In the genomic region with DNA sequence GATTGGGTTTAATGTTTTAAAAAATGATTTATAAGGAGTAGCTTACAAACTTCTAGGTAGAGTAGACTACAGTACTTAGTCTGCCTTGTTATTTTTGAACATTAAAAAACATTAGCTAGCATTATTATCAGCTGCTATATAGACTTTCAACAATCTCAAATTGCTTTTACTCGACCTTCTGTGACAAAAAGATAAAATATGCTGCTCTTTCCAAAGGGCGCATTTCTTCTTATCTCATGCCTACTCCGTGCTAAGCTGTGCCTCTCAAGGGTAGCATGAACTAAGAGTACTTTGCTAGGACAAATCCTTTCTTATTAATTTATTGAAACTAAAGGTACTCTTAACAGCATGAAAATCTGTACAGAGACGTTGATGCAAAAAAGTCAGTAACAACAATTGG, we compare ENCODE assay signal across 35 cellular contexts.
"Had no signal": no experiment of that assay in that cellular context is flagged by ENCODE, and none has a peak within 500 bp of the region (broad histone marks: within the 10 kb centered on the region; RNA-seq: fewer than 3 reads in every experiment).

No MANE protein-coding gene starts in this region.

- H3K27ac Mint-ChIP-seq: activated B cell treated with CpG ODN at 0.5 μM for 24 hours; activated CD8-positive, alpha-beta T cell treated with anti-CD3 and anti-CD28 coated beads for 36 hours; activated naive CD8-positive, alpha-beta T cell; activated T-helper 17 cell treated with anti-CD3 and anti-CD28 coated beads, Interleukin-2, amount 50 U/mL, for 72 hours; T-helper 17 cell; T-helper 2 cell treated with Interferon-gamma antibody and Interleukin-4, amounts not matched to agents 5 μg/mL and 100 μg/mL, for 36 hours had no signal

- H3K9me3 ChIP-seq: colonic mucosa had no signal

- H3K27me3 ChIP-seq: brain microvascular endothelial cell, colonic mucosa had no signal

- H3K4me3 ChIP-seq: colonic mucosa had no signal

- H3K9me3 Mint-ChIP-seq: activated B cell treated with CpG ODN at 0.5 μM for 24 hours; activated CD8-positive, alpha-beta T cell treated with anti-CD3 and anti-CD28 coated beads for 36 hours; activated T-cell treated with anti-CD3 and anti-CD28 coated beads, Interleukin-2, amount 50 U/mL, for 4 hours; activated T-helper 17 cell treated with anti-CD3 and anti-CD28 coated beads, Interleukin-2, amount 50 U/mL, for 72 hours; T-helper 2 cell treated with Interferon-gamma antibody and Interleukin-4, amounts not matched to agents 5 μg/mL and 100 μg/mL, for 36 hours had no signal

- H3K4me3 Mint-ChIP-seq: activated B cell treated with CpG ODN at 0.5 μM for 24 hours; activated CD8-positive, alpha-beta T cell treated with anti-CD3 and anti-CD28 coated beads for 36 hours; activated naive CD8-positive, alpha-beta T cell; activated T-cell treated with anti-CD3 and anti-CD28 coated beads, Interleukin-2, amount 50 U/mL, for 4 hours; activated T-helper 17 cell treated with anti-CD3 and anti-CD28 coated beads, Interleukin-2, amount 50 U/mL, for 72 hours; T-helper 17 cell; T-helper 2 cell treated with Interferon-gamma antibody and Interleukin-4, amounts not matched to agents 5 μg/mL and 100 μg/mL, for 36 hours had no signal

- H3K27me3 Mint-ChIP-seq: activated B cell treated with CpG ODN at 0.5 μM for 24 hours; activated naive CD8-positive, alpha-beta T cell had no signal

- H3K4me1 ChIP-seq: colonic mucosa had no signal

- ATAC-seq: activated CD4-positive, CD25-positive, alpha-beta regulatory T cell treated with anti-CD3 and anti-CD28 coated beads, Interleukin-2, amount 50 U/mL, for 24 hours; activated CD8-positive, alpha-beta T cell treated with anti-CD3 and anti-CD28 coated beads for 36 hours; activated T-cell treated with anti-CD3 and anti-CD28 coated beads, Interleukin-2, amount 50 U/mL, for 4 hours; activated T-helper 17 cell treated with anti-CD3 and anti-CD28 coated beads, Interleukin-2, amount 50 U/mL, for 72 hours; esophagus mucosa; T-helper 17 cell had no signal

- DNase-seq: activated B cell treated with CpG ODN at 0.5 μM for 24 hours; activated CD4-positive, alpha-beta T cell treated with anti-CD3 and anti-CD28 coated beads for 48 hours; activated CD4-positive, alpha-beta T cell treated with anti-CD3 and anti-CD28 coated beads, Interleukin-2, amount 50 U/mL, for 1 hour; activated CD4-positive, alpha-beta T cell treated with anti-CD3 and anti-CD28 coated beads, Interleukin-2, amount 50 U/mL, for 48 hours; activated CD8-positive, alpha-beta memory T cell treated with anti-CD3 and anti-CD28 coated beads for 24 hours; activated CD8-positive, alpha-beta T cell treated with anti-CD3 and anti-CD28 coated beads for 36 hours; activated effector memory CD4-positive, alpha-beta T cell treated with Interleukin-2 at 50 U/mL for 16 hours; activated gamma-delta T cell treated with Interleukin-2 at 50 U/mL for 16 hours; activated naive CD4-positive, alpha-beta T cell treated with anti-CD3 and anti-CD28 coated beads, Interleukin-2, amount 50 U/mL, for 16 hours; activated naive CD4-positive, alpha-beta T cell treated with Interleukin-2 at 50 U/mL for 16 hours; activated T-cell treated with anti-CD3 and anti-CD28 coated beads, Interleukin-2, amount 50 U/mL, for 4 hours; amniotic stem cell; anterior cingulate cortex; brain microvascular endothelial cell; central memory CD4-positive, alpha-beta T cell; cerebellar nuclear complex; colonic mucosa; effector CD8-positive, alpha-beta T cell; foreskin fibroblast; head of caudate nucleus; hippocampal formation; T-helper 17 cell; T1000; WERI-Rb-1 had no signal

- H3K27ac ChIP-seq: brain microvascular endothelial cell, colonic mucosa, epithelial cell of prostate, WERI-Rb-1 had no signal

- FAIRE-seq: astrocyte, bronchial epithelial cell, endometrium, endothelial cell of umbilical vein, frontal cortex had no signal

- H3K36me3 Mint-ChIP-seq: activated naive CD8-positive, alpha-beta T cell had no signal

- H3K36me3 ChIP-seq: colonic mucosa, WERI-Rb-1 had no signal

- H3K4me1 Mint-ChIP-seq: activated B cell treated with CpG ODN at 0.5 μM for 24 hours; activated T-helper 17 cell treated with anti-CD3 and anti-CD28 coated beads, Interleukin-2, amount 50 U/mL, for 72 hours had no signal
